In the genomic region with DNA sequence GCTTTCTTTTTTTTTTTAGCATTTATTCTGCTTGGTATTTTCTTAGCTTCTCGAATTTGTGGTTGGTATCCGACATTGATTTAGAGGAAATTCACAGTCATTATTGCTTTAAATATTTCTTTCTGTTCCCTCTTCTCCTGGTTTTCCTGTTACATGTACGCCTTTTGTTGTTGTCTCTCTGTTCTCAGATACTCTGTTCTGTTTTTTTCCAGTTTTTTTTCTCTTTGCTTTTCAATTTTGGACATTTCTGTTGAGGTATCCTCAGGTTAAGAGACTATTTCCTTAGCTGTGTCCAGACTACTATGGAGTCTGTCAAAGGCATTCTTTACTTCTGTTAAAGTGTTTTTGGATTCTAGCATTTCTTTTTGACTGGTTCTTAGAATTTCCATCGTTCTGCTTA, we compare ENCODE assay signal across 2 cellular contexts.
A peak's percentile ranks its signal among the peaks of the same experiment; 100 is the strongest.
TF ChIP-seq lines count a peak whose summit lies in the region.

No MANE protein-coding gene starts in this region.

TF ChIP-seq in HepG2, 621 proteins besides CTCF, POLR2A, EP300 and RAD21 (continued from another document):
- TF ChIP-seq, protein P1, sequence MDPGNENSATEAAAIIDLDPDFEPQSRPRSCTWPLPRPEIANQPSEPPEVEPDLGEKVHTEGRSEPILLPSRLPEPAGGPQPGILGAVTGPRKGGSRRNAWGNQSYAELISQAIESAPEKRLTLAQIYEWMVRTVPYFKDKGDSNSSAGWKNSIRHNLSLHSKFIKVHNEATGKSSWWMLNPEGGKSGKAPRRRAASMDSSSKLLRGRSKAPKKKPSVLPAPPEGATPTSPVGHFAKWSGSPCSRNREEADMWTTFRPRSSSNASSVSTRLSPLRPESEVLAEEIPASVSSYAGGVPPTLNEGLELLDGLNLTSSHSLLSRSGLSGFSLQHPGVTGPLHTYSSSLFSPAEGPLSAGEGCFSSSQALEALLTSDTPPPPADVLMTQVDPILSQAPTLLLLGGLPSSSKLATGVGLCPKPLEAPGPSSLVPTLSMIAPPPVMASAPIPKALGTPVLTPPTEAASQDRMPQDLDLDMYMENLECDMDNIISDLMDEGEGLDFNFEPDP (CRISPR knock-in tag; conservative IDR thresholded peaks at IDR 0.05) = 0 out of 2 replicates have a peak, but pooled peaks have one; percentile 16

TF ChIP-seq in WTC11, 78 proteins besides CTCF, POLR2A, EP300 and RAD21 (continued from another document):
- TF ChIP-seq, protein P2, sequence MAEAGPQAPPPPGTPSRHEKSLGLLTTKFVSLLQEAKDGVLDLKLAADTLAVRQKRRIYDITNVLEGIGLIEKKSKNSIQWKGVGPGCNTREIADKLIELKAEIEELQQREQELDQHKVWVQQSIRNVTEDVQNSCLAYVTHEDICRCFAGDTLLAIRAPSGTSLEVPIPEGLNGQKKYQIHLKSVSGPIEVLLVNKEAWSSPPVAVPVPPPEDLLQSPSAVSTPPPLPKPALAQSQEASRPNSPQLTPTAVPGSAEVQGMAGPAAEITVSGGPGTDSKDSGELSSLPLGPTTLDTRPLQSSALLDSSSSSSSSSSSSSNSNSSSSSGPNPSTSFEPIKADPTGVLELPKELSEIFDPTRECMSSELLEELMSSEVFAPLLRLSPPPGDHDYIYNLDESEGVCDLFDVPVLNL (CRISPR knock-in tag; IDR thresholded peaks at IDR 0.05; ENCODE audit: borderline replicate concordance, low read depth) = no peak
- no peak for TF ChIP-seq JUN (CRISPR knock-in tag; IDR thresholded peaks at IDR 0.05)
- no peak for TF ChIP-seq HMGA2 (CRISPR knock-in tag; IDR thresholded peaks at IDR 0.05)
- no peak for TF ChIP-seq ATF1 (CRISPR knock-in tag; IDR thresholded peaks at IDR 0.05)
- TF ChIP-seq STAT6 (CRISPR knock-in tag; conservative IDR thresholded peaks at IDR 0.05; ENCODE audit: low read depth) = no peak
- no peak for TF ChIP-seq IRF1 (CRISPR knock-in tag; IDR thresholded peaks at IDR 0.05)
- TF ChIP-seq SOX15 (CRISPR knock-in tag; IDR thresholded peaks at IDR 0.05) = no peak
- TF ChIP-seq, protein P3, sequence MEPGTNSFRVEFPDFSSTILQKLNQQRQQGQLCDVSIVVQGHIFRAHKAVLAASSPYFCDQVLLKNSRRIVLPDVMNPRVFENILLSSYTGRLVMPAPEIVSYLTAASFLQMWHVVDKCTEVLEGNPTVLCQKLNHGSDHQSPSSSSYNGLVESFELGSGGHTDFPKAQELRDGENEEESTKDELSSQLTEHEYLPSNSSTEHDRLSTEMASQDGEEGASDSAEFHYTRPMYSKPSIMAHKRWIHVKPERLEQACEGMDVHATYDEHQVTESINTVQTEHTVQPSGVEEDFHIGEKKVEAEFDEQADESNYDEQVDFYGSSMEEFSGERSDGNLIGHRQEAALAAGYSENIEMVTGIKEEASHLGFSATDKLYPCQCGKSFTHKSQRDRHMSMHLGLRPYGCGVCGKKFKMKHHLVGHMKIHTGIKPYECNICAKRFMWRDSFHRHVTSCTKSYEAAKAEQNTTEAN (CRISPR knock-in tag; IDR thresholded peaks at IDR 0.05) = no peak
